ENCODE assay signal across 8 cellular contexts in the genomic region with DNA sequence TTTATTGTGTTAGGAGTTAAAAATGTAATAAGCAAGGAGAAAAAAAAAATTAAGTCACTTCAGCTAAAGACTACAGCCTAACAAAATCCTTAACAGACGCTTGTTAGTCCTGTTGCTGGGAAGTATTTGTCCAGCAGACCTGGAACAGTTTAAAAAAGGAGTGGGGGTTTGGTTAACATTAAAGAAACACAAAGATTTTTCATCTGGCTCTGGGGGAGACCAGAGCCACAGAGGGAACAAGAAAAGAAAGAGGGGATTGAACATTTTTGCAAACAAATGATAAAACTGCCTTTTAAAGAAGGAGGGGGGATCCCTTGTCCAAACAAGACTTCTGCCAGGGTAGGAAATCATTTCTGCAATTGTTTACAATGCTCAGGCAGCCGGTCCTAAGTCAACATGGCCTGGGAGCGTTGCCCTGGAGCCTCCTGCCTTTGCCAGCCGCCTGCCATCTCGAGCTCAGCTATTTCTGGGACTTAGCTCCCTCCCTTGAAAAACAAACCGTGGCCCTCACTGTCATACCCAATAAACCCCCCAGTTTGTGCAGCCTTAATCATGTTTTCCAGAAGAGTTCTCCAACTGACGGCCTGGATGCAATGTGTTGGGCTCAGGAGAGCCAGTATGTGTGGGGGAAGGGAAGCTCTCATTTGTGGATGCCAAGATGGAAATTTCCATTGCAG.
DNase-seq lines count a peak whose midpoint lies in the region; ATAC-seq and TF ChIP-seq lines count a peak whose summit lies in the region.

No MANE protein-coding gene starts in this region.

- H3K27ac ChIP-seq in cardiac muscle cell (peak overlapping the region; percentile 89), rectal smooth muscle tissue (ENCODE audit: low read depth, low read length) (peak overlapping the region; percentile 90)
- no peak overlapping the region for H3K27ac ChIP-seq in CD8-positive, alpha-beta T cell (ENCODE audit: low read depth, low read length)

- intact Hi-C loops in CD8-positive, alpha-beta T cell (cut with DNase I, micrococcal nuclease): no loop called here

- no peak overlapping the region for H3K4me3 ChIP-seq in HAP-1
- no peak overlapping the region for H3K4me3 ChIP-seq in cardiac muscle cell
- peak overlapping the region; percentile 12 for H3K4me3 ChIP-seq in rectal smooth muscle tissue (ENCODE audit: low read length)
- H3K4me3 ChIP-seq in CD8-positive, alpha-beta T cell (ENCODE audit: low read depth, low read length): no peak overlapping the region

- H3K27ac Mint-ChIP-seq in CD8-positive, alpha-beta T cell: no peak overlapping the region

- POLR2A ChIA-PET in CD8-positive, alpha-beta T cell (lab: Charles Lee): no interaction called here

- no peak overlapping the region for H3K4me3 Mint-ChIP-seq in CD8-positive, alpha-beta T cell

- in situ Hi-C loops in HAP-1 (cut with MboI; ENCODE audit: low sequenced_read_pairs): no loop called here

- no peaks in the 10 kb centered on the region for H3K27me3 Mint-ChIP-seq in CD8-positive, alpha-beta T cell (ENCODE audit: low read depth)

- H3K9me3 ChIP-seq in HAP-1: 0 out of 2 replicates have a peak, but pooled peaks cover 3% of the 10 kb centered on the region
- no peaks in the 10 kb centered on the region for H3K9me3 ChIP-seq in cardiac muscle cell (ENCODE audit: low read depth)
- H3K9me3 ChIP-seq in CD8-positive, alpha-beta T cell (ENCODE audit: low read length): no peaks in the 10 kb centered on the region

- H3K27me3 ChIP-seq in HAP-1 (ENCODE audit: low read depth) (no peaks in the 10 kb centered on the region), cardiac muscle cell (no peaks in the 10 kb centered on the region), rectal smooth muscle tissue (ENCODE audit: control insufficient read depth, insufficient read depth, low read length) (no peaks in the 10 kb centered on the region)
- H3K27me3 ChIP-seq in CD8-positive, alpha-beta T cell (ENCODE audit: insufficient read depth, low read length): no peaks in the 10 kb centered on the region

- H3K9ac ChIP-seq in rectal smooth muscle tissue (ENCODE audit: low read length): no peak overlapping the region

- peaks cover 35% of the 10 kb centered on the region for H3K4me1 ChIP-seq in HAP-1
- H3K4me1 ChIP-seq in cardiac muscle cell (ENCODE audit: low read depth): peaks cover 32% of the 10 kb centered on the region
- peaks cover 34% of the 10 kb centered on the region for H3K4me1 ChIP-seq in rectal smooth muscle tissue (ENCODE audit: control insufficient read depth, insufficient read depth, low read length)
- no peaks in the 10 kb centered on the region for H3K4me1 ChIP-seq in CD8-positive, alpha-beta T cell (ENCODE audit: insufficient read depth, low read length)

- no peaks in the 10 kb centered on the region for H3K36me3 Mint-ChIP-seq in CD8-positive, alpha-beta T cell

- no peaks in the 10 kb centered on the region for H3K4me1 Mint-ChIP-seq in CD8-positive, alpha-beta T cell (ENCODE audit: low read depth)

- DNase-seq in HAP-1 (ENCODE audit: low spot score in 2 of 2): peak; percentile 22 to 45
- peak; percentile 36 to 46 for DNase-seq in cardiac muscle cell (ENCODE audit: low read depth in 1 of 2, low spot score in 1 of 2)
- no peak for DNase-seq in CD8-positive, alpha-beta T cell

- peaks cover 6% of the 10 kb centered on the region for H3K9me3 Mint-ChIP-seq in CD8-positive, alpha-beta T cell

- no peaks in the 10 kb centered on the region for H3K36me3 ChIP-seq in HAP-1 (replicated peaks)
- H3K36me3 ChIP-seq in cardiac muscle cell: no peaks in the 10 kb centered on the region
- H3K36me3 ChIP-seq in rectal smooth muscle tissue (ENCODE audit: control insufficient read depth, insufficient read depth, low read length): no peaks in the 10 kb centered on the region
- no peaks in the 10 kb centered on the region for H3K36me3 ChIP-seq in CD8-positive, alpha-beta T cell (ENCODE audit: insufficient read depth, low read length)

- TF ChIP-seq CTCF in cardiac muscle cell (IDR thresholded peaks at IDR 0.05; ENCODE audit: low read depth, low read length): no peak
- no peak for TF ChIP-seq CTCF in CD8-positive, alpha-beta T cell (IDR thresholded peaks at IDR 0.05)

- no peak for ATAC-seq in CD8-positive, alpha-beta T cell
- ATAC-seq in GM18861 (IDR thresholded peaks at IDR 0.05; ENCODE audit: unreplicated experiment) (no peak), GM21529 (IDR thresholded peaks at IDR 0.05; ENCODE audit: unreplicated experiment) (no peak), GM19035 (IDR thresholded peaks at IDR 0.05; ENCODE audit: unreplicated experiment) (no peak)

- CTCF ChIA-PET in CD8-positive, alpha-beta T cell (lab: Charles Lee): no interaction called here

TF ChIP-seq in PFSK-1, 5 proteins besides CTCF, POLR2A, EP300 and RAD21:
- TF ChIP-seq POLR2AphosphoS5 (IDR thresholded peaks at IDR 0.05; ENCODE audit: low read depth, low read length) (no peak), FOXP2 (optimal IDR thresholded peaks at IDR 0.05; ENCODE audit: borderline replicate concordance, extremely low read depth, extremely low read length, insufficient read depth) (peak; percentile 65), TAF1 (IDR thresholded peaks at IDR 0.05; ENCODE audit: borderline replicate concordance, insufficient read depth, low read length) (no peak), SIN3A (IDR thresholded peaks at IDR 0.05; ENCODE audit: borderline replicate concordance, insufficient read depth, low read length) (no peak)
- TF ChIP-seq, protein P1, sequence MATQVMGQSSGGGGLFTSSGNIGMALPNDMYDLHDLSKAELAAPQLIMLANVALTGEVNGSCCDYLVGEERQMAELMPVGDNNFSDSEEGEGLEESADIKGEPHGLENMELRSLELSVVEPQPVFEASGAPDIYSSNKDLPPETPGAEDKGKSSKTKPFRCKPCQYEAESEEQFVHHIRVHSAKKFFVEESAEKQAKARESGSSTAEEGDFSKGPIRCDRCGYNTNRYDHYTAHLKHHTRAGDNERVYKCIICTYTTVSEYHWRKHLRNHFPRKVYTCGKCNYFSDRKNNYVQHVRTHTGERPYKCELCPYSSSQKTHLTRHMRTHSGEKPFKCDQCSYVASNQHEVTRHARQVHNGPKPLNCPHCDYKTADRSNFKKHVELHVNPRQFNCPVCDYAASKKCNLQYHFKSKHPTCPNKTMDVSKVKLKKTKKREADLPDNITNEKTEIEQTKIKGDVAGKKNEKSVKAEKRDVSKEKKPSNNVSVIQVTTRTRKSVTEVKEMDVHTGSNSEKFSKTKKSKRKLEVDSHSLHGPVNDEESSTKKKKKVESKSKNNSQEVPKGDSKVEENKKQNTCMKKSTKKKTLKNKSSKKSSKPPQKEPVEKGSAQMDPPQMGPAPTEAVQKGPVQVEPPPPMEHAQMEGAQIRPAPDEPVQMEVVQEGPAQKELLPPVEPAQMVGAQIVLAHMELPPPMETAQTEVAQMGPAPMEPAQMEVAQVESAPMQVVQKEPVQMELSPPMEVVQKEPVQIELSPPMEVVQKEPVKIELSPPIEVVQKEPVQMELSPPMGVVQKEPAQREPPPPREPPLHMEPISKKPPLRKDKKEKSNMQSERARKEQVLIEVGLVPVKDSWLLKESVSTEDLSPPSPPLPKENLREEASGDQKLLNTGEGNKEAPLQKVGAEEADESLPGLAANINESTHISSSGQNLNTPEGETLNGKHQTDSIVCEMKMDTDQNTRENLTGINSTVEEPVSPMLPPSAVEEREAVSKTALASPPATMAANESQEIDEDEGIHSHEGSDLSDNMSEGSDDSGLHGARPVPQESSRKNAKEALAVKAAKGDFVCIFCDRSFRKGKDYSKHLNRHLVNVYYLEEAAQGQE (IDR thresholded peaks at IDR 0.05; ENCODE audit: insufficient read depth in 1 of 2, low read depth in 2 of 2, low read length in 2 of 2): no peak

Comparison
In these comparisons a context has a peak if more than half of its experiments do, and no peak if none do; other contexts are left out.
1. DNase-seq: peak in HAP-1 (2 of 2) and cardiac muscle cell (2 of 2); none in CD8-positive, alpha-beta T cell (0 of 7).